1 cellular context compared by ENCODE assay signal in the genomic region with DNA sequence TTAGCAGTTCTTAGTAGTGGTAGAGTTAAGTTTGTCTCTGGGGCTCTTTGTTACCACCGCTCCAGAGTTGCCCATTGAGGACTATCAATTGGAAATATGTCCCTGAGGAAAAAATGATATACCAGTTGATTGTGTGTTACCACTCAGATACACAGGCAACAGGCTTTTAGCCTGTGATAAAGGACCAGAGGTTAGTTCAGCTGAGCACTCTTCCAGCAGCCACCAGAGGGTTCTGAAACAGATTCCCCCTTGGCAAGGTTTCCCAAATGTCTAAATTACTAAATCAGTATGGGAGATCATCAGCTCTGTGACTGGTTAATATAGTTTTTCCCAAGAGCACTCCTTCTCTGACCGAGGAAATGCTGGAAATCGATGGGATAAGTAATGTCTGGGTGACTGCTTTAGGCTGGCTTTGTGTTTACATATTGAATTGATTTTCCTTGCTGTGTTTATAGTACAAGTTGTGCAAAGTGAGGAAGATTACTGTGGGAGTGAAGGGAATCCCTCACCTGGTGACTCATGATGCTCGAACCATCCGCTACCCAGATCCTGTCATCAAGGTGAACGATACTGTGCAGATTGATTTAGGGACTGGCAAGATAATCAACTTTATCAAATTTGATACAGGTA.
TF ChIP-seq lines count a peak whose summit lies in the region.

No MANE protein-coding gene starts in this region.

TF ChIP-seq in HepG2, 621 proteins besides CTCF, POLR2A, EP300 and RAD21:
- TF ChIP-seq ELF4 (CRISPR knock-in tag; IDR thresholded peaks at IDR 0.05; ENCODE audit: borderline replicate concordance), result no peak
- TF ChIP-seq, protein P1, sequence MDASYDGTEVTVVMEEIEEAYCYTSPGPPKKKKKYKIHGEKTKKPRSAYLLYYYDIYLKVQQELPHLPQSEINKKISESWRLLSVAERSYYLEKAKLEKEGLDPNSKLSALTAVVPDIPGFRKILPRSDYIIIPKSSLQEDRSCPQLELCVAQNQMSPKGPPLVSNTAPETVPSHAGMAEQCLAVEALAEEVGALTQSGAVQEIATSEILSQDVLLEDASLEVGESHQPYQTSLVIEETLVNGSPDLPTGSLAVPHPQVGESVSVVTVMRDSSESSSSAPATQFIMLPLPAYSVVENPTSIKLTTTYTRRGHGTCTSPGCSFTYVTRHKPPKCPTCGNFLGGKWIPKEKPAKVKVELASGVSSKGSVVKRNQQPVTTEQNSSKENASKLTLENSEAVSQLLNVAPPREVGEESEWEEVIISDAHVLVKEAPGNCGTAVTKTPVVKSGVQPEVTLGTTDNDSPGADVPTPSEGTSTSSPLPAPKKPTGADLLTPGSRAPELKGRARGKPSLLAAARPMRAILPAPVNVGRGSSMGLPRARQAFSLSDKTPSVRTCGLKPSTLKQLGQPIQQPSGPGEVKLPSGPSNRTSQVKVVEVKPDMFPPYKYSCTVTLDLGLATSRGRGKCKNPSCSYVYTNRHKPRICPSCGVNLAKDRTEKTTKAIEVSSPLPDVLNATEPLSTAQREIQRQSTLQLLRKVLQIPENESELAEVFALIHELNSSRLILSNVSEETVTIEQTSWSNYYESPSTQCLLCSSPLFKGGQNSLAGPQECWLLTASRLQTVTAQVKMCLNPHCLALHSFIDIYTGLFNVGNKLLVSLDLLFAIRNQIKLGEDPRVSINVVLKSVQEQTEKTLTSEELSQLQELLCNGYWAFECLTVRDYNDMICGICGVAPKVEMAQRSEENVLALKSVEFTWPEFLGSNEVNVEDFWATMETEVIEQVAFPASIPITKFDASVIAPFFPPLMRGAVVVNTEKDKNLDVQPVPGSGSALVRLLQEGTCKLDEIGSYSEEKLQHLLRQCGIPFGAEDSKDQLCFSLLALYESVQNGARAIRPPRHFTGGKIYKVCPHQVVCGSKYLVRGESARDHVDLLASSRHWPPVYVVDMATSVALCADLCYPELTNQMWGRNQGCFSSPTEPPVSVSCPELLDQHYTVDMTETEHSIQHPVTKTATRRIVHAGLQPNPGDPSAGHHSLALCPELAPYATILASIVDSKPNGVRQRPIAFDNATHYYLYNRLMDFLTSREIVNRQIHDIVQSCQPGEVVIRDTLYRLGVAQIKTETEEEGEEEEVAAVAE (CRISPR knock-in tag; IDR thresholded peaks at IDR 0.05; ENCODE audit: borderline replicate concordance), result no peak
- peak; percentile 86 for TF ChIP-seq ONECUT2 (CRISPR knock-in tag; IDR thresholded peaks at IDR 0.05)
- TF ChIP-seq, protein P2, sequence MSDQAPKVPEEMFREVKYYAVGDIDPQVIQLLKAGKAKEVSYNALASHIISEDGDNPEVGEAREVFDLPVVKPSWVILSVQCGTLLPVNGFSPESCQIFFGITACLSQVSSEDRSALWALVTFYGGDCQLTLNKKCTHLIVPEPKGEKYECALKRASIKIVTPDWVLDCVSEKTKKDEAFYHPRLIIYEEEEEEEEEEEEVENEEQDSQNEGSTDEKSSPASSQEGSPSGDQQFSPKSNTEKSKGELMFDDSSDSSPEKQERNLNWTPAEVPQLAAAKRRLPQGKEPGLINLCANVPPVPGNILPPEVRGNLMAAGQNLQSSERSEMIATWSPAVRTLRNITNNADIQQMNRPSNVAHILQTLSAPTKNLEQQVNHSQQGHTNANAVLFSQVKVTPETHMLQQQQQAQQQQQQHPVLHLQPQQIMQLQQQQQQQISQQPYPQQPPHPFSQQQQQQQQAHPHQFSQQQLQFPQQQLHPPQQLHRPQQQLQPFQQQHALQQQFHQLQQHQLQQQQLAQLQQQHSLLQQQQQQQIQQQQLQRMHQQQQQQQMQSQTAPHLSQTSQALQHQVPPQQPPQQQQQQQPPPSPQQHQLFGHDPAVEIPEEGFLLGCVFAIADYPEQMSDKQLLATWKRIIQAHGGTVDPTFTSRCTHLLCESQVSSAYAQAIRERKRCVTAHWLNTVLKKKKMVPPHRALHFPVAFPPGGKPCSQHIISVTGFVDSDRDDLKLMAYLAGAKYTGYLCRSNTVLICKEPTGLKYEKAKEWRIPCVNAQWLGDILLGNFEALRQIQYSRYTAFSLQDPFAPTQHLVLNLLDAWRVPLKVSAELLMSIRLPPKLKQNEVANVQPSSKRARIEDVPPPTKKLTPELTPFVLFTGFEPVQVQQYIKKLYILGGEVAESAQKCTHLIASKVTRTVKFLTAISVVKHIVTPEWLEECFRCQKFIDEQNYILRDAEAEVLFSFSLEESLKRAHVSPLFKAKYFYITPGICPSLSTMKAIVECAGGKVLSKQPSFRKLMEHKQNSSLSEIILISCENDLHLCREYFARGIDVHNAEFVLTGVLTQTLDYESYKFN (CRISPR knock-in tag; conservative IDR thresholded peaks at IDR 0.05), result 0 out of 2 replicates have a peak, but pooled peaks have one; percentile 30
- TF ChIP-seq SRSF1 (optimal IDR thresholded peaks at IDR 0.05; ENCODE audit: low read depth, low read length), result no peak
- peak; percentile 90 for TF ChIP-seq KAT2B (IDR thresholded peaks at IDR 0.05; ENCODE audit: borderline replicate concordance, low read depth, low read length)
- no peak for TF ChIP-seq ZNF704 (CRISPR knock-in tag; IDR thresholded peaks at IDR 0.05; ENCODE audit: borderline replicate concordance)
- no peak for TF ChIP-seq STAT5B (CRISPR knock-in tag; IDR thresholded peaks at IDR 0.05)
TF ChIP-seq in HepG2: peak in this region for 3.
